Comparison of ENCODE assay signal across 22 cellular contexts in genomic region chr4:135281230-135281629, GRCh38.
DNase-seq lines count a peak whose midpoint lies in the region; ATAC-seq, FAIRE-seq and TF ChIP-seq lines count a peak whose summit lies in the region.
"Had no signal": no experiment of that assay in that cellular context is flagged by ENCODE, and none has a peak within 500 bp of the region (broad histone marks: within the 10 kb centered on the region; RNA-seq: fewer than 3 reads in every experiment).

No MANE protein-coding gene starts in this region.

- no peaks in the 10 kb centered on the region for H3K23me2 ChIP-seq in H1 (ENCODE audit: low read depth, low read length)

- BruUV-seq in mammary epithelial cell (replicated peaks; lab: Mats Ljungman, UMichigan), result no TSS peak

- no peak for TF ChIP-seq EP300 in H1 (IDR thresholded peaks at IDR 0.05; ENCODE audit: borderline replicate concordance in 1 of 2, low read depth in 2 of 2, low read length in 2 of 2)

- no peak overlapping the region for H2BK120ac ChIP-seq in H1 (replicated peaks; ENCODE audit: low read depth, low read length)

- H2BK12ac ChIP-seq in H1 (ENCODE audit: low read depth, low read length), result no peak overlapping the region

- no peaks in the 10 kb centered on the region for H3K9me3 ChIP-seq in astrocyte (ENCODE audit: insufficient read depth, low read depth, low read length)
- H3K9me3 ChIP-seq in H1 (ENCODE audit: insufficient read depth in 2 of 2, low read depth in 1 of 2, low read length in 1 of 2), result no peaks in the 10 kb centered on the region
- no peaks in the 10 kb centered on the region for H3K9me3 ChIP-seq in mammary epithelial cell (replicated peaks; ENCODE audit: insufficient read depth, low read length)
- no peaks in the 10 kb centered on the region for H3K9me3 ChIP-seq in testis
- no peaks in the 10 kb centered on the region for H3K9me3 ChIP-seq in mucosa of descending colon
- H3K9me3 ChIP-seq: BE2C had no signal

- no peak overlapping the region for H3K4ac ChIP-seq in H1 (replicated peaks; ENCODE audit: insufficient read length, low read depth, low read length)

- no peak overlapping the region for H3K23ac ChIP-seq in H1 (ENCODE audit: insufficient read length)

- no peak overlapping the region for H2BK20ac ChIP-seq in H1 (ENCODE audit: low read length)

- TF ChIP-seq CTCF in GM23338 (conservative IDR thresholded peaks at IDR 0.05; ENCODE audit: low read depth in 2 of 2), result no peak
- TF ChIP-seq CTCF in astrocyte (IDR thresholded peaks at IDR 0.05; ENCODE audit: insufficient read depth, low read depth, low read length), result no peak
- TF ChIP-seq CTCF in H1 (IDR thresholded peaks at IDR 0.05; ENCODE audit: control extremely low read depth in 1 of 3, insufficient read depth in 1 of 3, low read depth in 1 of 3, low read length in 3 of 3), result no peak
- TF ChIP-seq CTCF in osteocyte (IDR thresholded peaks at IDR 0.05), result peak; percentile 37
- TF ChIP-seq CTCF in mammary epithelial cell (conservative IDR thresholded peaks at IDR 0.05 in 1 of 2, IDR thresholded peaks at IDR 0.05 in 1 of 2; ENCODE audit: extremely low read depth in 1 of 2, insufficient read depth in 1 of 2, low read depth in 1 of 2, low read length in 2 of 2), result no peak
- TF ChIP-seq CTCF in testis (IDR thresholded peaks at IDR 0.05), result no peak
- no peak for TF ChIP-seq CTCF in mucosa of descending colon (IDR thresholded peaks at IDR 0.05)

- H3K27me3 ChIP-seq in GM23338 (ENCODE audit: insufficient read depth), result no peaks in the 10 kb centered on the region
- no peaks in the 10 kb centered on the region for H3K27me3 ChIP-seq in astrocyte (ENCODE audit: insufficient read depth, low read length)
- H3K27me3 ChIP-seq in H1 (replicated peaks in 1 of 4; ENCODE audit: control insufficient read depth in 3 of 4, extremely low read depth in 1 of 4, insufficient read depth in 3 of 4, low read length in 3 of 4), result no peaks in the 10 kb centered on the region
- H3K27me3 ChIP-seq in mammary epithelial cell (ENCODE audit: insufficient read depth, low read length), result no peaks in the 10 kb centered on the region
- H3K27me3 ChIP-seq in testis, result no peaks in the 10 kb centered on the region
- H3K27me3 ChIP-seq: BE2C had no signal

- 92% methylated on average over 3 of the region's 3 CpGs; no CpG with 5 or more reads in 1 of the 2 experiments for WGBS in H1 (ENCODE audit: extremely low coverage in 1 of 2, insufficient coverage in 1 of 2, insufficient read length in 1 of 2, insufficient replicate concordance in 2 of 2, low coverage in 1 of 2, low lambda C conversion rate in 2 of 2, missing lambda C conversion rate in 1 of 2), 2 experiments
- 59% methylated on average over 3 of the region's 3 CpGs for WGBS in mammary epithelial cell (ENCODE audit: low coverage, missing lambda C conversion rate)
- 90 to 91% methylated on average over 3 of the region's 3 CpGs for WGBS in testis, 2 donors

- dilution Hi-C loops in mammary epithelial cell (cut with HindIII; ENCODE audit: low sequenced_read_pairs), result no loop called here

- no peaks in the 10 kb centered on the region for H3K79me2 ChIP-seq in GM23338 (replicated peaks; ENCODE audit: insufficient read depth)
- H3K79me2 ChIP-seq in astrocyte (ENCODE audit: insufficient read depth, low read length), result no peaks in the 10 kb centered on the region
- no peaks in the 10 kb centered on the region for H3K79me2 ChIP-seq in H1 (ENCODE audit: control insufficient read depth in 1 of 2, insufficient read depth in 2 of 2, low read length in 2 of 2)
- no peaks in the 10 kb centered on the region for H3K79me2 ChIP-seq in mammary epithelial cell (ENCODE audit: insufficient read depth, low read length)

- no peak for ATAC-seq in GM23338
- ATAC-seq in mucosa of descending colon, result no peak
- ATAC-seq: SK-N-SH treated with all-trans-retinoic acid at 6 μM for 48 hours had no signal

- intact Hi-C loops in mammary epithelial cell (cut with micrococcal nuclease) (no loop called here), testis (cut with DNase I; ENCODE audit: low total_unique reads) (no loop called here), mucosa of descending colon (cut with DNase I, micrococcal nuclease) (no loop called here)

- no peak overlapping the region for H4K8ac ChIP-seq in H1 (ENCODE audit: extremely low read depth, insufficient read depth, low read length)

- peak; percentile 11 for DNase-seq in GM23338 (ENCODE audit: low spot score)
- DNase-seq in astrocyte (ENCODE audit: low read depth), result no peak
- no peak for DNase-seq in H1 (ENCODE audit: low read depth in 1 of 2, low spot score in 2 of 2)
- no peak for DNase-seq in osteocyte (ENCODE audit: extremely low spot score, unreplicated experiment)
- no peak for DNase-seq in mammary epithelial cell
- no peak for DNase-seq in testis
- DNase-seq in erythroblast (lab: John Stamatoyannopoulos, UW), result no peak
- DNase-seq in mucosa of descending colon, result no peak
- DNase-seq: BE2C; CD4-positive, CD25-positive, alpha-beta regulatory T cell; DMS79 treated with DMSO at 0.1 percent for 48 hours; KBM-7; MV-4-11; NCI-H1105 treated with DMSO at 0.1 percent for 48 hours; NCI-H2029 treated with DMSO at 0.1 percent for 48 hours; NCI-H226; NCI-H510A treated with DMSO at 0.1 percent for 48 hours; NCI-H748 treated with DMSO at 0.1 percent for 48 hours; SIG-M5 had no signal

- H3K14ac ChIP-seq in H1 (ENCODE audit: insufficient read length), result no peak overlapping the region

- no peaks in the 10 kb centered on the region for H3K4me1 ChIP-seq in GM23338 (ENCODE audit: insufficient read depth)
- peaks cover 17% of the 10 kb centered on the region for H3K4me1 ChIP-seq in astrocyte (ENCODE audit: insufficient read depth, low read length)
- peaks cover 0 to 3% (median 0%) of the 10 kb centered on the region in 4 experiments; a peak in 1 of 7 replicates for H3K4me1 ChIP-seq in H1 (replicated peaks in 1 of 4; ENCODE audit: control insufficient read depth in 3 of 4, insufficient read depth in 4 of 4, low read length in 3 of 4)
- no peaks in the 10 kb centered on the region for H3K4me1 ChIP-seq in mammary epithelial cell (ENCODE audit: insufficient read depth, low read length)
- no peaks in the 10 kb centered on the region for H3K4me1 ChIP-seq in testis
- H3K4me1 ChIP-seq in mucosa of descending colon (ENCODE audit: low read depth), result no peaks in the 10 kb centered on the region
- H3K4me1 ChIP-seq: BE2C had no signal

- TF ChIP-seq POLR2A in H1 (IDR thresholded peaks at IDR 0.05; ENCODE audit: control extremely low read depth in 1 of 2, low read depth in 2 of 2, low read length in 2 of 2) (no peak), testis (IDR thresholded peaks at IDR 0.05) (no peak), erythroblast (IDR thresholded peaks at IDR 0.05; ENCODE audit: low read length) (no peak)

- no peak for TF ChIP-seq RAD21 in H1 (IDR thresholded peaks at IDR 0.05 in 1 of 2, conservative IDR thresholded peaks at IDR 0.05 in 1 of 2; ENCODE audit: low read depth in 2 of 2, low read length in 2 of 2)

- H3K36me3 ChIP-seq in GM23338 (ENCODE audit: insufficient read depth) (no peaks in the 10 kb centered on the region), astrocyte (ENCODE audit: insufficient read depth, low read length) (no peaks in the 10 kb centered on the region), H1 (ENCODE audit: control insufficient read depth in 2 of 4, insufficient read depth in 4 of 4, low read length in 3 of 4) (no peaks in the 10 kb centered on the region), mammary epithelial cell (ENCODE audit: insufficient read depth, low read length) (no peaks in the 10 kb centered on the region), testis (ENCODE audit: low read depth, missing control alignments) (no peaks in the 10 kb centered on the region), mucosa of descending colon (ENCODE audit: low read depth) (no peaks in the 10 kb centered on the region)
- H3K36me3 ChIP-seq: BE2C had no signal

- H3F3A ChIP-seq in GM23338 (replicated peaks; ENCODE audit: low read depth), result no peaks in the 10 kb centered on the region

- no peaks in the 10 kb centered on the region for H4K20me1 ChIP-seq in GM23338 (replicated peaks; ENCODE audit: insufficient read depth)
- no peaks in the 10 kb centered on the region for H4K20me1 ChIP-seq in astrocyte (ENCODE audit: insufficient read depth, low read length)
- H4K20me1 ChIP-seq in H1 (replicated peaks in 1 of 2; ENCODE audit: control insufficient read depth in 1 of 2, insufficient read depth in 2 of 2, low read length in 2 of 2), result no peaks in the 10 kb centered on the region
- H4K20me1 ChIP-seq in mammary epithelial cell (ENCODE audit: insufficient read depth, low read length), result no peaks in the 10 kb centered on the region

- no peak overlapping the region for H4K91ac ChIP-seq in H1 (replicated peaks; ENCODE audit: insufficient read length, low read length)

- H3K9ac ChIP-seq in astrocyte (ENCODE audit: low read length), result no peak overlapping the region
- no peak overlapping the region for H3K9ac ChIP-seq in H1 (replicated peaks in 1 of 4; ENCODE audit: extremely low read depth in 1 of 4, low read depth in 3 of 4, low read length in 3 of 4)
- H3K9ac ChIP-seq in mammary epithelial cell (ENCODE audit: insufficient read depth, low read length), result no peak overlapping the region

- in situ Hi-C loops in mammary epithelial cell (cut with MboI; ENCODE audit: low sequenced_read_pairs in 2 of 2), result no loop called here

- no peak overlapping the region for H3K27ac ChIP-seq in GM23338 (ENCODE audit: low read depth)
- no peak overlapping the region for H3K27ac ChIP-seq in astrocyte (ENCODE audit: low read depth, low read length)
- no peak overlapping the region for H3K27ac ChIP-seq in H1 (ENCODE audit: low read depth, low read length)
- H3K27ac ChIP-seq in mammary epithelial cell (ENCODE audit: insufficient read depth, low read depth, low read length), result no peak overlapping the region
- H3K27ac ChIP-seq in testis, result no peak overlapping the region
- H3K27ac ChIP-seq: HL-60 had no signal

- H4K5ac ChIP-seq in H1 (ENCODE audit: insufficient read length, low read depth, low read length), result no peak overlapping the region

- no peak overlapping the region for H2AK5ac ChIP-seq in H1 (ENCODE audit: low read depth, low read length)

- H3K56ac ChIP-seq in H1 (replicated peaks; ENCODE audit: insufficient read length, low read depth, low read length), result no peak overlapping the region

- no peaks in the 10 kb centered on the region for H3K79me1 ChIP-seq in H1 (ENCODE audit: low read depth, low read length)

- no peak for FAIRE-seq in astrocyte (lab: Jason Lieb, UNC)
- FAIRE-seq in H1 (lab: Jason Lieb, UNC), result no peak
- FAIRE-seq: GM12891 had no signal

- H2AFZ ChIP-seq in GM23338 (no peak overlapping the region), astrocyte (ENCODE audit: low read depth, low read length) (no peak overlapping the region), H1 (ENCODE audit: low read length) (peak overlapping the region; percentile 37; the same call in 1 of the 2 replicates), mammary epithelial cell (ENCODE audit: low read depth, low read length) (no peak overlapping the region)

- H3K4me1 Mint-ChIP-seq in GM23338, result peaks cover 4% of the 10 kb centered on the region; the same call in 2 of the 3 replicates
- peaks cover 27% of the 10 kb centered on the region for H3K4me1 Mint-ChIP-seq in astrocyte (ENCODE audit: low read depth, unreplicated experiment)
- H3K4me1 Mint-ChIP-seq in osteocyte (ENCODE audit: unreplicated experiment), result peaks cover 48% of the 10 kb centered on the region
- H3K4me1 Mint-ChIP-seq: CD4-positive, CD25-positive, alpha-beta regulatory T cell had no signal

- no peak overlapping the region for H3K18ac ChIP-seq in H1 (ENCODE audit: extremely low read depth, low read length)

- H3K9me3 Mint-ChIP-seq in GM23338 (no peaks in the 10 kb centered on the region), astrocyte (ENCODE audit: unreplicated experiment) (no peaks in the 10 kb centered on the region), osteocyte (ENCODE audit: unreplicated experiment) (peaks cover 14% of the 10 kb centered on the region)

- H3K27ac Mint-ChIP-seq in GM23338, result peak overlapping the region; percentile 35; the same call in 1 of the 2 replicates
- H3K27ac Mint-ChIP-seq in astrocyte (ENCODE audit: unreplicated experiment), result peak overlapping the region; percentile 86
- peak overlapping the region; percentile 70 for H3K27ac Mint-ChIP-seq in osteocyte (ENCODE audit: unreplicated experiment)
- H3K27ac Mint-ChIP-seq: CD4-positive, CD25-positive, alpha-beta regulatory T cell had no signal

- CTCF ChIA-PET in H1 (lab: Charles Lee; ENCODE audit: partially characterized antibody) (no interaction called here), mammary epithelial cell (lab: Charles Lee; ENCODE audit: low non-redundant PET) (no interaction called here)

- H2BK5ac ChIP-seq in H1 (ENCODE audit: low read depth, low read length), result no peak overlapping the region

- no peaks in the 10 kb centered on the region for H3K9me2 ChIP-seq in GM23338 (ENCODE audit: insufficient read depth)

- H3K4me2 ChIP-seq in GM23338, result no peak overlapping the region
- H3K4me2 ChIP-seq in astrocyte (ENCODE audit: low read length), result no peak overlapping the region
- no peak overlapping the region for H3K4me2 ChIP-seq in H1 (ENCODE audit: insufficient read depth in 1 of 2, low read depth in 2 of 2, low read length in 2 of 2)
- no peak overlapping the region for H3K4me2 ChIP-seq in mammary epithelial cell (ENCODE audit: insufficient read depth, low read depth, low read length)

- no peak overlapping the region for H3K4me3 Mint-ChIP-seq in GM23338
- H3K4me3 Mint-ChIP-seq in astrocyte (ENCODE audit: unreplicated experiment), result no peak overlapping the region
- H3K4me3 Mint-ChIP-seq in osteocyte (ENCODE audit: unreplicated experiment), result peak overlapping the region; percentile 23
- H3K4me3 Mint-ChIP-seq: CD4-positive, CD25-positive, alpha-beta regulatory T cell had no signal

- H3K4me3 ChIP-seq in GM23338 (no peak overlapping the region), astrocyte (ENCODE audit: insufficient read depth, low read depth, low read length) (no peak overlapping the region), H1 (ENCODE audit: extremely low read depth in 1 of 4, insufficient read depth in 2 of 4, low read depth in 3 of 4, low read length in 4 of 4) (no peak overlapping the region), mammary epithelial cell (replicated peaks in 1 of 3; ENCODE audit: insufficient read depth in 1 of 3, low read depth in 2 of 3, low read length in 3 of 3) (no peak overlapping the region), testis (no peak overlapping the region), mucosa of descending colon (no peak overlapping the region)

- H3K36me3 Mint-ChIP-seq in GM23338 (ENCODE audit: low read depth) (no peaks in the 10 kb centered on the region), astrocyte (ENCODE audit: low read depth, unreplicated experiment) (no peaks in the 10 kb centered on the region), osteocyte (ENCODE audit: unreplicated experiment) (peaks cover 2% of the 10 kb centered on the region)
- H3K36me3 Mint-ChIP-seq: CD4-positive, CD25-positive, alpha-beta regulatory T cell had no signal

- H3K27me3 Mint-ChIP-seq in GM23338 (ENCODE audit: insufficient read depth, low read depth, poor library complexity), result no peaks in the 10 kb centered on the region
- no peaks in the 10 kb centered on the region for H3K27me3 Mint-ChIP-seq in astrocyte (ENCODE audit: low read depth, unreplicated experiment)
- H3K27me3 Mint-ChIP-seq in osteocyte (ENCODE audit: unreplicated experiment), result no peaks in the 10 kb centered on the region
- H3K27me3 Mint-ChIP-seq: CD4-positive, CD25-positive, alpha-beta regulatory T cell had no signal

- no peak overlapping the region for H2BK15ac ChIP-seq in H1 (ENCODE audit: low read length)

- POLR2A ChIA-PET in H1 (lab: Charles Lee; ENCODE audit: partially characterized antibody), result no interaction called here

Comparison
In these comparisons a context has a peak if more than half of its experiments do, and no peak if none do; other contexts are left out.
1. H3K27ac Mint-ChIP-seq: peak in every context shown above with its lines; median percentile 86 in astrocyte; 70 in osteocyte; 35 in GM23338.